ENCODE assay signal across 1 cellular context in the genomic region with DNA sequence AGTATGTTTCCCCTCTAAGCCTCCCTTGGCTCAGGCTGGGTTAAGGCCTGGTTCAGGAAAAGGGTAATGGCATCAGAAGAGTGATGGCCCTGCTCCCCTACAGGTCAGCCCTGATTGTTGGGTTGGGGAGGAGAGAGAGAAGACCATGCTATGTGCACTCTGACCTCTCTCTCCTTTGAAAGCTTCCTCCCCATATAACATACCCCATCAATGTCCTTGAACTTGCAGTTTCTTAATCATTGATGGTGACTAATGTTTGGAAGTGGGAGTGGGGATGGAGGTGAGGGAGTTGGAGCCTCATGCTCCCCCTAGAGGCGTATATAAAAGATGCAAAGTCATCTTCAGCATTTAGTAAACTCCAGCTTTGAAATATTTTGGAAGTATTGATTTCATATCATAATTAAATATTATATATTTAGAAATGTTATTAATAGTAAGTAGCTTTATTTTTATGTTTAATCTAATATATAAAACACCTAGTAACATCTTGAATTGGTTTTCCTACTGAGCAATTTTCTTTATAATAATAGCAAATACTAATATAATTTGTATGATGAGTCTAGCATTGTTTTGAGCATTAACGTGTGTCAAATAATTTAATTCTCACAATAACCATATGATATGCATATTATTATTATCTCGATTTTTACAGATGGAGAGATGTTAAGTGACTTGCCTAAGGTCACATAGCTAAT.
TF ChIP-seq lines count a peak whose summit lies in the region.

No MANE protein-coding gene starts in this region.

TF ChIP-seq in Ishikawa, 13 proteins besides CTCF, POLR2A, EP300 and RAD21 (continued from another document):
- TF ChIP-seq, protein P1, sequence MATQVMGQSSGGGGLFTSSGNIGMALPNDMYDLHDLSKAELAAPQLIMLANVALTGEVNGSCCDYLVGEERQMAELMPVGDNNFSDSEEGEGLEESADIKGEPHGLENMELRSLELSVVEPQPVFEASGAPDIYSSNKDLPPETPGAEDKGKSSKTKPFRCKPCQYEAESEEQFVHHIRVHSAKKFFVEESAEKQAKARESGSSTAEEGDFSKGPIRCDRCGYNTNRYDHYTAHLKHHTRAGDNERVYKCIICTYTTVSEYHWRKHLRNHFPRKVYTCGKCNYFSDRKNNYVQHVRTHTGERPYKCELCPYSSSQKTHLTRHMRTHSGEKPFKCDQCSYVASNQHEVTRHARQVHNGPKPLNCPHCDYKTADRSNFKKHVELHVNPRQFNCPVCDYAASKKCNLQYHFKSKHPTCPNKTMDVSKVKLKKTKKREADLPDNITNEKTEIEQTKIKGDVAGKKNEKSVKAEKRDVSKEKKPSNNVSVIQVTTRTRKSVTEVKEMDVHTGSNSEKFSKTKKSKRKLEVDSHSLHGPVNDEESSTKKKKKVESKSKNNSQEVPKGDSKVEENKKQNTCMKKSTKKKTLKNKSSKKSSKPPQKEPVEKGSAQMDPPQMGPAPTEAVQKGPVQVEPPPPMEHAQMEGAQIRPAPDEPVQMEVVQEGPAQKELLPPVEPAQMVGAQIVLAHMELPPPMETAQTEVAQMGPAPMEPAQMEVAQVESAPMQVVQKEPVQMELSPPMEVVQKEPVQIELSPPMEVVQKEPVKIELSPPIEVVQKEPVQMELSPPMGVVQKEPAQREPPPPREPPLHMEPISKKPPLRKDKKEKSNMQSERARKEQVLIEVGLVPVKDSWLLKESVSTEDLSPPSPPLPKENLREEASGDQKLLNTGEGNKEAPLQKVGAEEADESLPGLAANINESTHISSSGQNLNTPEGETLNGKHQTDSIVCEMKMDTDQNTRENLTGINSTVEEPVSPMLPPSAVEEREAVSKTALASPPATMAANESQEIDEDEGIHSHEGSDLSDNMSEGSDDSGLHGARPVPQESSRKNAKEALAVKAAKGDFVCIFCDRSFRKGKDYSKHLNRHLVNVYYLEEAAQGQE (IDR thresholded peaks at IDR 0.05; ENCODE audit: low read depth) = no peak
- TF ChIP-seq ZBTB7A (IDR thresholded peaks at IDR 0.05; ENCODE audit: low read depth) (no peak), YY1 (IDR thresholded peaks at IDR 0.05; ENCODE audit: low read depth) (no peak), TAF1 (IDR thresholded peaks at IDR 0.05; ENCODE audit: low read depth) (no peak)
- TF ChIP-seq, protein P2, sequence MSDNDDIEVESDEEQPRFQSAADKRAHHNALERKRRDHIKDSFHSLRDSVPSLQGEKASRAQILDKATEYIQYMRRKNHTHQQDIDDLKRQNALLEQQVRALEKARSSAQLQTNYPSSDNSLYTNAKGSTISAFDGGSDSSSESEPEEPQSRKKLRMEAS (IDR thresholded peaks at IDR 0.05) = no peak
